In the genomic region with DNA sequence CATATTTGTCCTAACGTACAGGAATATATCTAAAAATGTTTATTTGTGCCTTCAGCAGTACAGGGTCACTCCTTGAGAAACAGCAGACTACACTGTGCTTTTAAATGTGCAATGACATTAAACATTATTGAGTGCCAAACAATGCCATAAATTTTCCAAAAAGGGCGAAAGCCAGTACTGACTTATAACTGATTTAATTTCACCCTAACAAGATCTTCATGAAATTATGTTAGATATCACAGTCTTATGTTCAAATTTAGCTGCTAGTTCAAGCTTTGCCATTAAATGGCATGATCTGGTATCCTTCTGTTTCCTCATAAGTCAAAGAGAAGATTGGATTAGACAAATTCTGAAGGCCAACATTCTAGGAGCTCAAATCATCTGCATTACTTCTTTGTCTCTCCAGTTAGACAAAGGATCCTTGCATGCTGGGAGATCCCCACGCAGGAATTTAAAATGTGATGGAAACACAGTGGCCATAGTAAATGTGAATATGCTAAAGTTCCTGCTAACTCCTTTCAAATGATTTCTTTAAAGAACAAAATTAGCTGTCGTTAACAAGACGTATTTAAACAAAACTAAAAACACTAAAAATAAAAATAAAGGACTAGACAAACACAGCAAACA, we compare ENCODE assay signal across 1 cellular context.
TF ChIP-seq lines count a peak whose summit lies in the region.

No MANE protein-coding gene starts in this region.

TF ChIP-seq in SK-N-SH treated with all-trans-retinoic acid at 6 μM for 48 hours, 23 proteins besides CTCF, POLR2A, EP300 and RAD21 (continued from another document):
- TF ChIP-seq, protein P1, sequence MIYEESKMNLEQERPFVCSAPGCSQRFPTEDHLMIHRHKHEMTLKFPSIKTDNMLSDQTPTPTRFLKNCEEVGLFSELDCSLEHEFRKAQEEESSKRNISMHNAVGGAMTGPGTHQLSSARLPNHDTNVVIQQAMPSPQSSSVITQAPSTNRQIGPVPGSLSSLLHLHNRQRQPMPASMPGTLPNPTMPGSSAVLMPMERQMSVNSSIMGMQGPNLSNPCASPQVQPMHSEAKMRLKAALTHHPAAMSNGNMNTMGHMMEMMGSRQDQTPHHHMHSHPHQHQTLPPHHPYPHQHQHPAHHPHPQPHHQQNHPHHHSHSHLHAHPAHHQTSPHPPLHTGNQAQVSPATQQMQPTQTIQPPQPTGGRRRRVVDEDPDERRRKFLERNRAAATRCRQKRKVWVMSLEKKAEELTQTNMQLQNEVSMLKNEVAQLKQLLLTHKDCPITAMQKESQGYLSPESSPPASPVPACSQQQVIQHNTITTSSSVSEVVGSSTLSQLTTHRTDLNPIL (CRISPR knock-in tag; IDR thresholded peaks at IDR 0.05; ENCODE audit: low read depth): peak; percentile 78
- TF ChIP-seq, protein P2, sequence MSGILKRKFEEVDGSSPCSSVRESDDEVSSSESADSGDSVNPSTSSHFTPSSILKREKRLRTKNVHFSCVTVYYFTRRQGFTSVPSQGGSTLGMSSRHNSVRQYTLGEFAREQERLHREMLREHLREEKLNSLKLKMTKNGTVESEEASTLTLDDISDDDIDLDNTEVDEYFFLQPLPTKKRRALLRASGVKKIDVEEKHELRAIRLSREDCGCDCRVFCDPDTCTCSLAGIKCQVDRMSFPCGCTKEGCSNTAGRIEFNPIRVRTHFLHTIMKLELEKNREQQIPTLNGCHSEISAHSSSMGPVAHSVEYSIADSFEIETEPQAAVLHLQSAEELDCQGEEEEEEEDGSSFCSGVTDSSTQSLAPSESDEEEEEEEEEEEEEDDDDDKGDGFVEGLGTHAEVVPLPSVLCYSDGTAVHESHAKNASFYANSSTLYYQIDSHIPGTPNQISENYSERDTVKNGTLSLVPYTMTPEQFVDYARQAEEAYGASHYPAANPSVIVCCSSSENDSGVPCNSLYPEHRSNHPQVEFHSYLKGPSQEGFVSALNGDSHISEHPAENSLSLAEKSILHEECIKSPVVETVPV (CRISPR knock-in tag; IDR thresholded peaks at IDR 0.05): peak; percentile 89
- no peak for TF ChIP-seq ZNF565 (CRISPR knock-in tag; conservative IDR thresholded peaks at IDR 0.05; ENCODE audit: low read depth)
- TF ChIP-seq ARNTL (CRISPR knock-in tag; IDR thresholded peaks at IDR 0.05; ENCODE audit: borderline replicate concordance, low read depth): no peak
- TF ChIP-seq CSDC2 (CRISPR knock-in tag; IDR thresholded peaks at IDR 0.05): peak; percentile 20; the same call in 1 of the 2 replicates
- no peak for TF ChIP-seq OSR1 (CRISPR knock-in tag; IDR thresholded peaks at IDR 0.05)
- TF ChIP-seq, protein P3, sequence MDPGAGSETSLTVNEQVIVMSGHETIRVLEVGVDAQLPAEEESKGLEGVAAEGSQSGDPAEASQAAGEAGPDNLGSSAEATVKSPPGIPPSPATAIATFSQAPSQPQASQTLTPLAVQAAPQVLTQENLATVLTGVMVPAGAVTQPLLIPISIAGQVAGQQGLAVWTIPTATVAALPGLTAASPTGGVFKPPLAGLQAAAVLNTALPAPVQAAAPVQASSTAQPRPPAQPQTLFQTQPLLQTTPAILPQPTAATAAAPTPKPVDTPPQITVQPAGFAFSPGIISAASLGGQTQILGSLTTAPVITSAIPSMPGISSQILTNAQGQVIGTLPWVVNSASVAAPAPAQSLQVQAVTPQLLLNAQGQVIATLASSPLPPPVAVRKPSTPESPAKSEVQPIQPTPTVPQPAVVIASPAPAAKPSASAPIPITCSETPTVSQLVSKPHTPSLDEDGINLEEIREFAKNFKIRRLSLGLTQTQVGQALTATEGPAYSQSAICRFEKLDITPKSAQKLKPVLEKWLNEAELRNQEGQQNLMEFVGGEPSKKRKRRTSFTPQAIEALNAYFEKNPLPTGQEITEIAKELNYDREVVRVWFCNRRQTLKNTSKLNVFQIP (CRISPR knock-in tag; IDR thresholded peaks at IDR 0.05; ENCODE audit: borderline replicate concordance, low read depth): no peak; the same call in 1 of the 2 replicates
- TF ChIP-seq ZNF8 (CRISPR knock-in tag; IDR thresholded peaks at IDR 0.05): 0 out of 2 replicates have a peak, but pooled peaks have one; percentile 42
- TF ChIP-seq BACH2 (CRISPR knock-in tag; IDR thresholded peaks at IDR 0.05; ENCODE audit: borderline replicate concordance): no peak
- TF ChIP-seq ISL1 (CRISPR knock-in tag; IDR thresholded peaks at IDR 0.05): peak; percentile 95
